Comparison of ENCODE assay signal across 1 cellular context in the genomic region with DNA sequence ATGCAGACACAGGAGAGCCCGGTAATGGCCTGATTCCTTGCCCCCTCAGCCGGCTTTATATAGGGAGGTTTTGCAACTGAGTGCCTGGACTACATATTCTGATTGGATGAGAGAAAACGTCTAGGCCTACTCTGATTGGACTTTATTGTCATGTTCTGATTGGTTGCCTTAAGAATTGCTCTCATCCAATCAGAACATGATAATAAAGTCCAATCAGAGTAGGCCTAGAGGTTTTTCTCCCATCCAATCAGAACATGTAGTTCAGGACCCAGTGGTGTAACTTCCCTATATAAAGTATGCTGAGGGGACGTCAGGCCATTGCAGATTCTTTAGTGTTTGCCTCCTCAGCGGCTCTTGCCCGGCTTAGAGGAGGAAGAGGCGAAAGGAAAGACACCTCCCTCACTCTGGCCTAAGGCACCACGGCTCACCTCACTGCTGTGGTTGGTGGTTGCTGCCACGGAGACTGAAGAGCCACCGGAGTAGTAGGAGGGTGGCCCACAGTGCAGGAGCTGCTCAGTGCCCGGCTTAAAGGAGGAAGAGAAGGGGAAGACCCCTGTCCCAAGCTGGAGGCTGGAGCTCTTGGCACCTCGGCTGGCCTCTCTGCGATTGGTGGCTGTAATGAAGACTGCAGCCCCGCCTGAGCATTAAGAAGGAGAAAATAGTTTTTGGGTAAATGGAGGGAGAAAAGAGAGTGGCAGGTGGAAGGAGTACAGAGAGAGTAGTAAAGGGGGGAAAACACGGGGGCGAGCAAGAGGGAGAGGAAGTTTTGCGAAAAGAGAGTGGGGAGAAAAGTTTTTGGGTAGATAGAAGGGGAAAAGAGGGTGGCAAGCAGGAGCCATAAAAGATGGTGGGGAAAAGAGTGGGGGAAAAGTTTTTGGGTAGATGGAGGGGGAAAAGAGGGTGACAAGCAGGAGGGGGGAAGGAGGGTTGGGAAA.
TF ChIP-seq lines count a peak whose summit lies in the region.

No MANE protein-coding gene starts in this region.

TF ChIP-seq in HCT116, 20 proteins besides CTCF, POLR2A, EP300 and RAD21 (continued from another document):
- TF ChIP-seq, protein P1, sequence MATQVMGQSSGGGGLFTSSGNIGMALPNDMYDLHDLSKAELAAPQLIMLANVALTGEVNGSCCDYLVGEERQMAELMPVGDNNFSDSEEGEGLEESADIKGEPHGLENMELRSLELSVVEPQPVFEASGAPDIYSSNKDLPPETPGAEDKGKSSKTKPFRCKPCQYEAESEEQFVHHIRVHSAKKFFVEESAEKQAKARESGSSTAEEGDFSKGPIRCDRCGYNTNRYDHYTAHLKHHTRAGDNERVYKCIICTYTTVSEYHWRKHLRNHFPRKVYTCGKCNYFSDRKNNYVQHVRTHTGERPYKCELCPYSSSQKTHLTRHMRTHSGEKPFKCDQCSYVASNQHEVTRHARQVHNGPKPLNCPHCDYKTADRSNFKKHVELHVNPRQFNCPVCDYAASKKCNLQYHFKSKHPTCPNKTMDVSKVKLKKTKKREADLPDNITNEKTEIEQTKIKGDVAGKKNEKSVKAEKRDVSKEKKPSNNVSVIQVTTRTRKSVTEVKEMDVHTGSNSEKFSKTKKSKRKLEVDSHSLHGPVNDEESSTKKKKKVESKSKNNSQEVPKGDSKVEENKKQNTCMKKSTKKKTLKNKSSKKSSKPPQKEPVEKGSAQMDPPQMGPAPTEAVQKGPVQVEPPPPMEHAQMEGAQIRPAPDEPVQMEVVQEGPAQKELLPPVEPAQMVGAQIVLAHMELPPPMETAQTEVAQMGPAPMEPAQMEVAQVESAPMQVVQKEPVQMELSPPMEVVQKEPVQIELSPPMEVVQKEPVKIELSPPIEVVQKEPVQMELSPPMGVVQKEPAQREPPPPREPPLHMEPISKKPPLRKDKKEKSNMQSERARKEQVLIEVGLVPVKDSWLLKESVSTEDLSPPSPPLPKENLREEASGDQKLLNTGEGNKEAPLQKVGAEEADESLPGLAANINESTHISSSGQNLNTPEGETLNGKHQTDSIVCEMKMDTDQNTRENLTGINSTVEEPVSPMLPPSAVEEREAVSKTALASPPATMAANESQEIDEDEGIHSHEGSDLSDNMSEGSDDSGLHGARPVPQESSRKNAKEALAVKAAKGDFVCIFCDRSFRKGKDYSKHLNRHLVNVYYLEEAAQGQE (IDR thresholded peaks at IDR 0.05; ENCODE audit: low read depth), result no peak
- TF ChIP-seq POLR2AphosphoS5 (IDR thresholded peaks at IDR 0.05; ENCODE audit: low read depth, low read length) (no peak), EZH2phosphoT487 (IDR thresholded peaks at IDR 0.05; ENCODE audit: borderline replicate concordance) (no peak), TCF7L2 (IDR thresholded peaks at IDR 0.05; ENCODE audit: borderline replicate concordance, extremely low read depth, insufficient read depth, insufficient read length) (no peak), CBX3 (IDR thresholded peaks at IDR 0.05; ENCODE audit: low read depth) (no peak), ZNF274 (IDR thresholded peaks at IDR 0.05; ENCODE audit: low read depth, low read length) (no peak), YY1 (IDR thresholded peaks at IDR 0.05; ENCODE audit: extremely low read depth, insufficient replicate concordance, low read depth, low read length) (no peak), EGR1 (IDR thresholded peaks at IDR 0.05; ENCODE audit: low read depth) (no peak), SIN3A (IDR thresholded peaks at IDR 0.05; ENCODE audit: low read depth) (no peak), ZFX (IDR thresholded peaks at IDR 0.05) (no peak), ELF1 (IDR thresholded peaks at IDR 0.05; ENCODE audit: borderline replicate concordance, low read depth) (no peak)
- TF ChIP-seq, protein P2, sequence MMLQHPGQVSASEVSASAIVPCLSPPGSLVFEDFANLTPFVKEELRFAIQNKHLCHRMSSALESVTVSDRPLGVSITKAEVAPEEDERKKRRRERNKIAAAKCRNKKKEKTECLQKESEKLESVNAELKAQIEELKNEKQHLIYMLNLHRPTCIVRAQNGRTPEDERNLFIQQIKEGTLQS (IDR thresholded peaks at IDR 0.05), result no peak
- TF ChIP-seq, protein P3, sequence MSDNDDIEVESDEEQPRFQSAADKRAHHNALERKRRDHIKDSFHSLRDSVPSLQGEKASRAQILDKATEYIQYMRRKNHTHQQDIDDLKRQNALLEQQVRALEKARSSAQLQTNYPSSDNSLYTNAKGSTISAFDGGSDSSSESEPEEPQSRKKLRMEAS (IDR thresholded peaks at IDR 0.05), result no peak
